In genomic region chr12:15722951-15723350, GRCh38 we compare ENCODE assay signal across 19 cellular contexts.
DNase-seq lines count a peak whose midpoint lies in the region; ATAC-seq and TF ChIP-seq lines count a peak whose summit lies in the region.
"Had no signal": no experiment of that assay in that cellular context is flagged by ENCODE, and none has a peak within 500 bp of the region (broad histone marks: within the 10 kb centered on the region; RNA-seq: fewer than 3 reads in every experiment).

No MANE protein-coding gene starts in this region.

- ATAC-seq in T-cell (replicated peaks in 1 of 4), result no peak
- ATAC-seq in GM19455 (IDR thresholded peaks at IDR 0.05; ENCODE audit: unreplicated experiment), result no peak
- ATAC-seq: CD8-positive, alpha-beta T cell; GM12878 had no signal

- H3K36me3 Mint-ChIP-seq in chondrocyte (ENCODE audit: low read depth) (no peaks in the 10 kb centered on the region), osteocyte (ENCODE audit: unreplicated experiment) (peaks cover 17% of the 10 kb centered on the region), T-cell (no peaks in the 10 kb centered on the region)
- H3K36me3 Mint-ChIP-seq: CD4-positive, CD25-positive, alpha-beta regulatory T cell; CD8-positive, alpha-beta T cell had no signal

- CTCF ChIA-PET in HEK293 (lab: Yijun Ruan, JAX) (no interaction called here), T-cell (lab: Charles Lee) (no interaction called here)

- H3K27me3 Mint-ChIP-seq in chondrocyte (ENCODE audit: low read depth) (no peaks in the 10 kb centered on the region), osteocyte (ENCODE audit: unreplicated experiment) (no peaks in the 10 kb centered on the region), T-cell (no peaks in the 10 kb centered on the region)

- TF ChIP-seq CTCF in HEK293 (tag by site-specific recombination; IDR thresholded peaks at IDR 0.05) (no peak), chondrocyte (IDR thresholded peaks at IDR 0.05) (no peak), osteocyte (IDR thresholded peaks at IDR 0.05) (no peak)

- peaks cover 35% of the 10 kb centered on the region for H3K4me1 ChIP-seq in HEK293 (ENCODE audit: control insufficient read depth, insufficient read depth, low read length)
- H3K4me1 ChIP-seq: BLaER1 had no signal

- peaks cover 83% of the 10 kb centered on the region for H3K4me1 Mint-ChIP-seq in chondrocyte (ENCODE audit: low read depth)
- peaks cover 87% of the 10 kb centered on the region for H3K4me1 Mint-ChIP-seq in osteocyte (ENCODE audit: unreplicated experiment)
- peaks cover 0 to 3% (median 0%) of the 10 kb centered on the region in 3 donors for H3K4me1 Mint-ChIP-seq in T-cell
- H3K4me1 Mint-ChIP-seq: B cell; CD4-positive, CD25-positive, alpha-beta regulatory T cell had no signal

- POLR2A ChIA-PET in HEK293 (lab: Yijun Ruan, JAX), result no interaction called here
- POLR2A ChIA-PET in T-cell (lab: Charles Lee), result interaction anchor here in 1 of 2 donors (0.7 kb wide), 1 partner anchor 868 kb away, joined by 8 read pairs; no protein-coding TSS in a partner anchor

- H3K9me3 ChIP-seq in HEK293 (ENCODE audit: control insufficient read depth, insufficient read depth, low read depth, low read length), result no peaks in the 10 kb centered on the region
- H3K9me3 ChIP-seq: BLaER1, Caco-2, HAP-1 had no signal

- DNase-seq in chondrocyte (ENCODE audit: low spot score), result no peak
- DNase-seq in osteocyte (ENCODE audit: extremely low spot score, unreplicated experiment), result no peak
- no peak for DNase-seq in T-cell
- DNase-seq in NOMO-1 (lab: John Stamatoyannopoulos, UW; ENCODE audit: unreplicated experiment in 2 of 2), result no peak
- DNase-seq: Caco-2; CD4-positive, CD25-positive, alpha-beta regulatory T cell; CD8-positive, alpha-beta T cell; DMS153; DMS79; EL; GDM1; GOT3 had no signal

- no peaks in the 10 kb centered on the region for H3K36me3 ChIP-seq in HEK293 (ENCODE audit: control insufficient read depth in 2 of 2, insufficient read depth in 1 of 2, low read length in 2 of 2)
- H3K36me3 ChIP-seq: BLaER1, HAP-1 had no signal

- H3K9me3 Mint-ChIP-seq in chondrocyte (ENCODE audit: low read depth) (no peaks in the 10 kb centered on the region), osteocyte (ENCODE audit: unreplicated experiment) (no peaks in the 10 kb centered on the region), T-cell (no peaks in the 10 kb centered on the region)
- H3K9me3 Mint-ChIP-seq: CD4-positive, CD25-positive, alpha-beta regulatory T cell; CD8-positive, alpha-beta T cell had no signal

- no peak overlapping the region for H3K4me3 Mint-ChIP-seq in chondrocyte (ENCODE audit: unreplicated experiment)
- H3K4me3 Mint-ChIP-seq in osteocyte (ENCODE audit: unreplicated experiment), result no peak overlapping the region
- no peak overlapping the region for H3K4me3 Mint-ChIP-seq in T-cell
- H3K4me3 Mint-ChIP-seq: B cell; CD4-positive, CD25-positive, alpha-beta regulatory T cell; CD8-positive, alpha-beta T cell had no signal

- no peak overlapping the region for H3K4me3 ChIP-seq in HEK293 (ENCODE audit: low read depth, low read length)
- H3K4me3 ChIP-seq: BLaER1, GM12878, HAP-1 had no signal

- H3K27ac Mint-ChIP-seq in chondrocyte (ENCODE audit: unreplicated experiment) (peak overlapping the region; percentile 87), osteocyte (ENCODE audit: unreplicated experiment) (peak overlapping the region; percentile 93), T-cell (no peak overlapping the region)
- H3K27ac Mint-ChIP-seq: B cell; CD4-positive, CD25-positive, alpha-beta regulatory T cell; CD8-positive, alpha-beta T cell had no signal

- no peak overlapping the region for H3K27ac ChIP-seq in HEK293 (ENCODE audit: extremely low read depth, low read depth, low read length)
- H3K27ac ChIP-seq: BLaER1, C4-2B had no signal

TF ChIP-seq in HEK293, 187 proteins besides CTCF, POLR2A, EP300 and RAD21:
- peak; percentile 76 for TF ChIP-seq SCRT2 (tag by site-specific recombination; IDR thresholded peaks at IDR 0.05)
- peak; percentile 70; the same call in 1 of the 2 replicates for TF ChIP-seq SCRT1 (tag by site-specific recombination; IDR thresholded peaks at IDR 0.05; ENCODE audit: borderline replicate concordance)
- TF ChIP-seq YY2 (tag by site-specific recombination; IDR thresholded peaks at IDR 0.05), result no peak

Comparison
In these comparisons a context has a peak if more than half of its experiments do, and no peak if none do; other contexts are left out.
1. H3K27ac Mint-ChIP-seq: peak in chondrocyte (single experiment) and osteocyte (single experiment); none in T-cell (0 of 2).